In genomic region chr3:48446043-48446424, GRCh38 we compare ENCODE assay signal across 8 cellular contexts. TPM values are rescaled to one million over a fixed set of nuclear protein-coding genes. Genes with fewer than 3 reads are reported as not detected.
DNase-seq lines count a peak whose midpoint lies in the region; ATAC-seq, FAIRE-seq and TF ChIP-seq lines count a peak whose summit lies in the region.

No MANE protein-coding gene starts in this region.

- no peak for FAIRE-seq in HTR-8/SVneo (lab: Jason Lieb, UNC)

- H3K4me1 ChIP-seq in HCT116 (ENCODE audit: control insufficient read depth in 1 of 2, insufficient read depth in 2 of 2, low read length in 2 of 2), result peaks cover 17 to 31% of the 10 kb centered on the region in 2 experiments

- peaks cover 54% of the 10 kb centered on the region for H3K79me2 ChIP-seq in HCT116 (ENCODE audit: insufficient read depth, low read length)

- RAD21 ChIA-PET in HCT116 (lab: Charles Lee; ENCODE audit: low non-redundant PET in 1 of 2, low total read pairs in 2 of 2, uncharacterized antibody in 2 of 2, unreplicated experiment in 2 of 2), result interaction anchor here in 1 of 2 experiments (1.9 kb wide), 1 partner anchor 111 kb away, joined by 4 read pairs; the partner anchor contains the start of gene PFKFB4

- peak overlapping the region; percentile 83 for H3K27ac Mint-ChIP-seq in activated CD8-positive, alpha-beta T cell treated with anti-CD3 and anti-CD28 coated beads for 36 hours
- H3K27ac Mint-ChIP-seq in stimulated activated effector memory CD8-positive, alpha-beta T cell treated with anti-CD3 and anti-CD28 coated beads, Interleukin-12 subunit alpha, Interleukin-12 subunit beta, amount 100 ng/mL, for 72 hours, result peak overlapping the region; percentile 92

- BruUV-seq in HCT116 (replicated peaks; lab: Mats Ljungman, UMichigan), result TSS peak; percentile 85

- H3K4me3 ChIP-seq in HCT116 (replicated peaks in 1 of 2; ENCODE audit: low read depth in 1 of 2, low read length in 2 of 2) (peak overlapping the region; percentile 96 to 97), iPS-11a (ENCODE audit: low read depth, low read length) (peak overlapping the region; percentile 97)

- intact Hi-C loops in HCT116 (cut with micrococcal nuclease), result no loop called here
- intact Hi-C loops in activated CD8-positive, alpha-beta T cell treated with anti-CD3 and anti-CD28 coated beads for 36 hours (cut with micrococcal nuclease), result no loop called here

- H3K9ac ChIP-seq in HCT116 (ENCODE audit: low read length), result peak overlapping the region; percentile 87

- H3K36me3 ChIP-seq in HCT116 (ENCODE audit: control insufficient read depth in 1 of 2, insufficient read depth in 2 of 2, low read length in 2 of 2), result peaks cover 16 to 34% of the 10 kb centered on the region in 2 experiments

- CTCF ChIA-PET in HCT116 (lab: Charles Lee), result interaction anchor here (0.8 to 4.6 kb wide), 6 partner anchors 10 to 252 kb away, joined by 3 to 50 read pairs (median 4); no protein-coding TSS in a partner anchor
- CTCF ChIA-PET in activated CD8-positive, alpha-beta T cell treated with anti-CD3 and anti-CD28 coated beads for 36 hours (lab: Charles Lee), result interaction anchor here (0.7 to 5.9 kb wide), 16 partner anchors 10 to 172 kb away, joined by 3 to 111 read pairs (median 4); no protein-coding TSS in a partner anchor

- peak overlapping the region; percentile 82 for H3K27ac ChIP-seq in HCT116 (ENCODE audit: low read depth, low read length)

- H3K9me3 ChIP-seq in HCT116 (ENCODE audit: control insufficient read depth in 1 of 2, insufficient read depth in 1 of 2, low read depth in 1 of 2, low read length in 2 of 2), result no peaks in the 10 kb centered on the region

- peak overlapping the region; percentile 89 for H3K4me3 Mint-ChIP-seq in activated CD8-positive, alpha-beta T cell treated with anti-CD3 and anti-CD28 coated beads for 36 hours
- peak overlapping the region; percentile 97 for H3K4me3 Mint-ChIP-seq in stimulated activated effector memory CD8-positive, alpha-beta T cell treated with anti-CD3 and anti-CD28 coated beads, Interleukin-12 subunit alpha, Interleukin-12 subunit beta, amount 100 ng/mL, for 72 hours

- no peaks in the 10 kb centered on the region for H3K9me2 ChIP-seq in HCT116 (ENCODE audit: insufficient read depth)

- H3K27me3 Mint-ChIP-seq in activated CD8-positive, alpha-beta T cell treated with anti-CD3 and anti-CD28 coated beads for 36 hours, result no peaks in the 10 kb centered on the region

- POLR2A ChIA-PET in HCT116 (lab: Charles Lee), result interaction anchor here (1.1 to 1.7 kb wide), 8 partner anchors 10 to 190 kb away, joined by 3 to 13 read pairs (median 4); partner anchors contain the start of genes PFKFB4 and SLC26A6
- POLR2A ChIA-PET in activated CD8-positive, alpha-beta T cell treated with anti-CD3 and anti-CD28 coated beads for 36 hours (lab: Charles Lee), result interaction anchor here (0.6 to 4.9 kb wide), 17 partner anchors 10 to 217 kb away, joined by 3 to 32 read pairs (median 3); partner anchors contain the start of genes CELSR3 and ZNF589

- H3K4me2 ChIP-seq in HCT116 (ENCODE audit: low read length), result peak overlapping the region; percentile 84

- ATAC-seq in HCT116, result peak; percentile 5
- no peak for ATAC-seq in activated CD8-positive, alpha-beta T cell treated with anti-CD3 and anti-CD28 coated beads for 36 hours
- no peak for ATAC-seq in stimulated activated effector memory CD8-positive, alpha-beta T cell treated with anti-CD3 and anti-CD28 coated beads, Interleukin-12 subunit alpha, Interleukin-12 subunit beta, amount 100 ng/mL, for 72 hours
- no peak for ATAC-seq in GM21825 (IDR thresholded peaks at IDR 0.05; ENCODE audit: unreplicated experiment)
- no peak for ATAC-seq in HG03280 (IDR thresholded peaks at IDR 0.05; ENCODE audit: unreplicated experiment)

- peaks cover 36% of the 10 kb centered on the region for H3K36me3 Mint-ChIP-seq in activated CD8-positive, alpha-beta T cell treated with anti-CD3 and anti-CD28 coated beads for 36 hours (ENCODE audit: low read depth)
- peaks cover 67% of the 10 kb centered on the region for H3K36me3 Mint-ChIP-seq in stimulated activated effector memory CD8-positive, alpha-beta T cell treated with anti-CD3 and anti-CD28 coated beads, Interleukin-12 subunit alpha, Interleukin-12 subunit beta, amount 100 ng/mL, for 72 hours

- TF ChIP-seq RAD21 in HCT116 (IDR thresholded peaks at IDR 0.05; ENCODE audit: low read depth), result no peak

- DNase-seq in HCT116 (ENCODE audit: low read depth, low spot score) (no peak), activated gamma-delta T cell (lab: John Stamatoyannopoulos, UW) (no peak), HTR-8/SVneo (ENCODE audit: insufficient read length, low spot score) (no peak)
- DNase-seq in activated CD8-positive, alpha-beta T cell treated with anti-CD3 and anti-CD28 coated beads for 36 hours, result no peak
- no peak for DNase-seq in stimulated activated effector memory CD8-positive, alpha-beta T cell treated with anti-CD3 and anti-CD28 coated beads, Interleukin-12 subunit alpha, Interleukin-12 subunit beta, amount 100 ng/mL, for 72 hours (ENCODE audit: low spot score in 2 of 2)

- no peak for TF ChIP-seq CTCF in HCT116 (IDR thresholded peaks at IDR 0.05 in 2 of 3, conservative IDR thresholded peaks at IDR 0.05 in 1 of 3; ENCODE audit: borderline replicate concordance in 1 of 3, insufficient read depth in 1 of 3, low read depth in 2 of 3, low read length in 2 of 3)
- TF ChIP-seq CTCF in activated CD8-positive, alpha-beta T cell treated with anti-CD3 and anti-CD28 coated beads for 36 hours (IDR thresholded peaks at IDR 0.05), result no peak

- no peaks in the 10 kb centered on the region for H4K20me1 ChIP-seq in HCT116 (ENCODE audit: insufficient read depth)

- peaks cover 42% of the 10 kb centered on the region for H3K4me1 Mint-ChIP-seq in activated CD8-positive, alpha-beta T cell treated with anti-CD3 and anti-CD28 coated beads for 36 hours (ENCODE audit: low read depth)
- H3K4me1 Mint-ChIP-seq in stimulated activated effector memory CD8-positive, alpha-beta T cell treated with anti-CD3 and anti-CD28 coated beads, Interleukin-12 subunit alpha, Interleukin-12 subunit beta, amount 100 ng/mL, for 72 hours, result peaks cover 35% of the 10 kb centered on the region

- no peak overlapping the region for H2AFZ ChIP-seq in HCT116 (ENCODE audit: low read depth, low read length, poor library complexity, severe bottlenecking)

- no peak for TF ChIP-seq POLR2A in HCT116 (IDR thresholded peaks at IDR 0.05; ENCODE audit: borderline replicate concordance, extremely low read depth, insufficient read depth, insufficient read length)

- H3K27me3 ChIP-seq in HCT116 (ENCODE audit: insufficient read depth, low read length), result no peaks in the 10 kb centered on the region

- H3K9me3 Mint-ChIP-seq in activated CD8-positive, alpha-beta T cell treated with anti-CD3 and anti-CD28 coated beads for 36 hours, result no peaks in the 10 kb centered on the region
- H3K9me3 Mint-ChIP-seq in stimulated activated effector memory CD8-positive, alpha-beta T cell treated with anti-CD3 and anti-CD28 coated beads, Interleukin-12 subunit alpha, Interleukin-12 subunit beta, amount 100 ng/mL, for 72 hours, result no peaks in the 10 kb centered on the region

TF ChIP-seq in HCT116, 20 proteins besides CTCF, POLR2A, EP300 and RAD21 (continues in another document):
- TF ChIP-seq ZFX (IDR thresholded peaks at IDR 0.05) (no peak), ELF1 (IDR thresholded peaks at IDR 0.05; ENCODE audit: borderline replicate concordance, low read depth) (no peak), EZH2 (IDR thresholded peaks at IDR 0.05) (no peak), SIN3A (IDR thresholded peaks at IDR 0.05; ENCODE audit: low read depth) (no peak), CEBPB (IDR thresholded peaks at IDR 0.05; ENCODE audit: low read depth) (no peak), SP1 (IDR thresholded peaks at IDR 0.05; ENCODE audit: low read depth) (no peak), YY1 (IDR thresholded peaks at IDR 0.05; ENCODE audit: extremely low read depth, insufficient replicate concordance, low read depth, low read length) (no peak), EGR1 (IDR thresholded peaks at IDR 0.05; ENCODE audit: low read depth) (no peak), EZH2phosphoT487 (IDR thresholded peaks at IDR 0.05; ENCODE audit: borderline replicate concordance) (no peak), ATF3 (IDR thresholded peaks at IDR 0.05) (no peak), ZBTB33 (IDR thresholded peaks at IDR 0.05; ENCODE audit: extremely low read depth, insufficient replicate concordance, low read length) (no peak)

RNA-seq across cellular contexts. Expression of gene ATRIP, which starts 0.5 kb away (rescaled TPM):
- total RNA-seq in HCT116 (2021; ENCODE audit: unreplicated experiment), result 15.6 TPM
- 10.0 and 10.3 TPM in 2 replicates for polyA plus RNA-seq in HCT116 (2012)
- total RNA-seq in activated CD8-positive, alpha-beta T cell treated with anti-CD3 and anti-CD28 coated beads for 36 hours, result 10 to 100 TPM; 12.4 to 15.0 TPM

RNA-seq across cellular contexts. Expression of gene TMA7, which starts 6.0 kb away (rescaled TPM):
- 334 TPM for total RNA-seq in HCT116 (2021; ENCODE audit: unreplicated experiment)
- polyA plus RNA-seq in HCT116 (2012), result 294 and 408 TPM in 2 replicates
- total RNA-seq in activated CD8-positive, alpha-beta T cell treated with anti-CD3 and anti-CD28 coated beads for 36 hours, result 100 to 1,000 TPM; 312 to 334 TPM

RNA-seq across cellular contexts. Expression of gene CCDC51, which starts 6.1 kb away (rescaled TPM):
- total RNA-seq in HCT116 (2021; ENCODE audit: unreplicated experiment), result 29.3 TPM
- polyA plus RNA-seq in HCT116 (2012), result 21.0 and 26.8 TPM in 2 replicates
- 10 to 100 TPM; 25.3 to 28.3 TPM for total RNA-seq in activated CD8-positive, alpha-beta T cell treated with anti-CD3 and anti-CD28 coated beads for 36 hours

RNA-seq across cellular contexts. Expression of gene PLXNB1, which starts 16.1 kb away (rescaled TPM):
- total RNA-seq in HCT116 (2021; ENCODE audit: unreplicated experiment), result 35.6 TPM
- 29.6 and 32.1 TPM in 2 replicates for polyA plus RNA-seq in HCT116 (2012)
- 1 to 10 TPM; 3.7 TPM for total RNA-seq in activated CD8-positive, alpha-beta T cell treated with anti-CD3 and anti-CD28 coated beads for 36 hours

RNA-seq across cellular contexts. Expression of gene SHISA5, which starts 57.9 kb away (rescaled TPM):
- 104 TPM for total RNA-seq in HCT116 (2021; ENCODE audit: unreplicated experiment)
- polyA plus RNA-seq in HCT116 (2012), result 121 and 134 TPM in 2 replicates
- total RNA-seq in activated CD8-positive, alpha-beta T cell treated with anti-CD3 and anti-CD28 coated beads for 36 hours, result 10 to 100 TPM; 65.9 to 71.4 TPM
